ENCODE assay signal across 1 cellular context in genomic region chr3:31882431-31882830, GRCh38.
TF ChIP-seq lines count a peak whose summit lies in the region.

No MANE protein-coding gene starts in this region.

TF ChIP-seq in GM23338, 12 proteins besides CTCF, POLR2A, EP300 and RAD21:
- TF ChIP-seq ZNF462 (CRISPR knock-in tag; IDR thresholded peaks at IDR 0.05) (no peak), STAT1 (IDR thresholded peaks at IDR 0.05; ENCODE audit: unreplicated experiment) (no peak), ZNF114 (CRISPR knock-in tag; IDR thresholded peaks at IDR 0.05) (no peak), EZH2phosphoT487 (IDR thresholded peaks at IDR 0.05; ENCODE audit: unreplicated experiment) (no peak), ETS1 (IDR thresholded peaks at IDR 0.05) (no peak), NANOG (IDR thresholded peaks at IDR 0.05; ENCODE audit: borderline replicate concordance) (no peak), REST (IDR thresholded peaks at IDR 0.05; ENCODE audit: unreplicated experiment) (no peak), POLR2AphosphoS5 (IDR thresholded peaks at IDR 0.05; ENCODE audit: low read depth) (no peak), EZH2 (IDR thresholded peaks at IDR 0.05; ENCODE audit: low read depth, unreplicated experiment) (no peak), ZNF331 (CRISPR knock-in tag; IDR thresholded peaks at IDR 0.05; ENCODE audit: low read depth) (no peak), JUNB (IDR thresholded peaks at IDR 0.05; ENCODE audit: unreplicated experiment) (no peak), CREB1 (CRISPR knock-in tag; IDR thresholded peaks at IDR 0.05; ENCODE audit: low read depth) (no peak)
